In the genomic region with DNA sequence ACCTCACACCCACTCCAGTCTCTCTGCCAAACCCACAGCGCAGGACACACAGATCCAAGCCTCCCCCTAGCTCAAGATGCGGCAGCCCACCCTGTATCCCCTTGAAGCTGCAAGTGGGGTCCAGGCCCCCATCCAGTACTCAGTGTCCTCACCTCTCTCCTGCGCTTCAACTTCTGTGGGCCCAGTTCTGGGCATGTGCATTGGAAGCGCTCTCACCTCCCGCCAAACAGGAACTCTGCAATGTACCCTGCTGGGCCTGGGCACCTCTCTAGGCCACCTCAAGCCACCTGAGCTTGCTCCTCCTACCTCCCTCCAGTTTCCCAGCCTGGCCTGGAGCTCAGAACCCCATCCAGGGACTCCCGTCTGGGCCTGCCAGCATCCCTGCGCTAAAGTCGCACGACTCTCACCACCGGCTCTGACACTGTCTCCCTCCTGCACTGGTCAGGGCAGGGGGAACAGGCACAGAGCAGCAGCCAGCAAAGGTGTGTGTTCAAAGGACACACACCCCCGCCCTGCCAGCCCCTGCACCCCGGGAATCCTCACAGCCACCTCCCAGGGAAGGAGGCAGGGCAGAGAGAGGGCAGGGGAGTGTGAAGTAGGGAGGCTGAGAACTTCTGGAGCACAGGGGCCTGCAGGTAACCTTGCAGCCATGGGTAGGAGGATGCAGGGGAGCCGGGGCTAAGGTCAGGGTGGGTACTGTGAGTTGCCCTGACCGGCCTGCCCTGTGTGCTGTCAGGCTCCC, we compare ENCODE assay signal across 24 cellular contexts. TPM values are rescaled to one million over a fixed set of nuclear protein-coding genes. Genes with fewer than 3 reads are reported as not detected.
DNase-seq lines count a peak whose midpoint lies in the region; ATAC-seq and TF ChIP-seq lines count a peak whose summit lies in the region.
"Had no signal": no experiment of that assay in that cellular context is flagged by ENCODE, and none has a peak within 500 bp of the region (broad histone marks: within the 10 kb centered on the region; RNA-seq: fewer than 3 reads in every experiment).

No MANE protein-coding gene starts in this region.

- ATAC-seq in GM23338: peak; percentile 15; the same call in 1 of the 3 replicates
- ATAC-seq: left ventricle myocardium superior had no signal

- no peak for DNase-seq in T-helper 2 cell treated with Interferon-gamma antibody and Interleukin-4, amounts not matched to agents 5 μg/mL and 100 μg/mL, for 36 hours (ENCODE audit: low spot score)
- no peak for DNase-seq in T-helper 2 cell
- no peak for DNase-seq in GM23338 (ENCODE audit: low spot score)
- peak; percentile 63 for DNase-seq in coronary artery (ENCODE audit: low spot score)
- DNase-seq in RWPE1 (ENCODE audit: low spot score): no peak
- no peak for DNase-seq in breast epithelium (ENCODE audit: low spot score in 2 of 2)
- DNase-seq in NCI-H2171 treated with DMSO at 0.1 percent for 48 hours (lab: John Stamatoyannopoulos, UW): no peak
- DNase-seq: cerebellar nuclear complex; effector CD8-positive, alpha-beta T cell; glutamatergic neuron; GOT3; left ventricle myocardium superior; NCI-H1436 treated with DMSO at 0.1 percent for 48 hours; Right ventricle myocardium superior; sigmoid colon; transverse colon had no signal

- H3K4me2 ChIP-seq in GM23338: no peak overlapping the region

- H3K9me2 ChIP-seq in GM23338 (ENCODE audit: insufficient read depth): no peaks in the 10 kb centered on the region

- no peak overlapping the region for H3K27ac ChIP-seq in GM23338 (ENCODE audit: low read depth)
- no peak overlapping the region for H3K27ac ChIP-seq in coronary artery
- H3K27ac ChIP-seq in neutrophil: peak overlapping the region; percentile 37
- H3K27ac ChIP-seq in RWPE1: no peak overlapping the region
- H3K27ac ChIP-seq in breast epithelium: no peak overlapping the region
- H3K27ac ChIP-seq: ascending aorta, parathyroid adenoma, transverse colon, WERI-Rb-1 had no signal

- H3K36me3 Mint-ChIP-seq in T-helper 2 cell treated with Interferon-gamma antibody and Interleukin-4, amounts not matched to agents 5 μg/mL and 100 μg/mL, for 36 hours (ENCODE audit: low read depth): peaks cover 3% of the 10 kb centered on the region
- H3K36me3 Mint-ChIP-seq in GM23338 (ENCODE audit: low read depth): no peaks in the 10 kb centered on the region

- POLR2A ChIA-PET in RWPE1 (lab: Yijun Ruan, JAX; ENCODE audit: low non-redundant PET): no interaction called here

- CTCF ChIA-PET in RWPE1 (lab: Yijun Ruan, JAX): no interaction called here

- no peak for TF ChIP-seq CTCF in GM23338 (conservative IDR thresholded peaks at IDR 0.05; ENCODE audit: low read depth in 2 of 2)
- TF ChIP-seq CTCF in coronary artery (IDR thresholded peaks at IDR 0.05): no peak
- no peak for TF ChIP-seq CTCF in neutrophil (IDR thresholded peaks at IDR 0.05)
- TF ChIP-seq CTCF in RWPE1 (conservative IDR thresholded peaks at IDR 0.05; ENCODE audit: low read depth): no peak
- no peak for TF ChIP-seq CTCF in breast epithelium (IDR thresholded peaks at IDR 0.05)

- no peak for TF ChIP-seq POLR2A in breast epithelium (IDR thresholded peaks at IDR 0.05)

- H2AFZ ChIP-seq in GM23338: no peak overlapping the region
- H2AFZ ChIP-seq: parathyroid adenoma had no signal

- no peaks in the 10 kb centered on the region for H4K20me1 ChIP-seq in GM23338 (replicated peaks; ENCODE audit: insufficient read depth)

- H3F3A ChIP-seq in GM23338 (replicated peaks; ENCODE audit: low read depth): no peaks in the 10 kb centered on the region

- H3K4me1 ChIP-seq in GM23338 (ENCODE audit: insufficient read depth): no peaks in the 10 kb centered on the region
- peaks cover 36 to 64% of the 10 kb centered on the region in 2 experiments for H3K4me1 ChIP-seq in neutrophil (ENCODE audit: control insufficient read depth in 1 of 2, insufficient read depth in 1 of 2, low read depth in 1 of 2, low read length in 1 of 2)
- H3K4me1 ChIP-seq in breast epithelium: no peaks in the 10 kb centered on the region
- H3K4me1 ChIP-seq: ascending aorta, parathyroid adenoma had no signal

- peaks cover 28% of the 10 kb centered on the region for H3K4me1 Mint-ChIP-seq in T-helper 2 cell treated with Interferon-gamma antibody and Interleukin-4, amounts not matched to agents 5 μg/mL and 100 μg/mL, for 36 hours (ENCODE audit: low read depth)
- H3K4me1 Mint-ChIP-seq in GM23338: peaks cover 13% of the 10 kb centered on the region

- peaks cover 9% of the 10 kb centered on the region for H3K27me3 Mint-ChIP-seq in T-helper 2 cell treated with Interferon-gamma antibody and Interleukin-4, amounts not matched to agents 5 μg/mL and 100 μg/mL, for 36 hours (ENCODE audit: low read depth)
- H3K27me3 Mint-ChIP-seq in GM23338 (ENCODE audit: insufficient read depth, low read depth, poor library complexity): peaks cover 4% of the 10 kb centered on the region

- H3K36me3 ChIP-seq in GM23338 (ENCODE audit: insufficient read depth): no peaks in the 10 kb centered on the region
- H3K36me3 ChIP-seq in neutrophil: peaks cover 17% of the 10 kb centered on the region
- no peaks in the 10 kb centered on the region for H3K36me3 ChIP-seq in breast epithelium
- H3K36me3 ChIP-seq: ascending aorta, sigmoid colon, transverse colon, WERI-Rb-1 had no signal

- H3K9me3 Mint-ChIP-seq in T-helper 2 cell treated with Interferon-gamma antibody and Interleukin-4, amounts not matched to agents 5 μg/mL and 100 μg/mL, for 36 hours: no peaks in the 10 kb centered on the region
- H3K9me3 Mint-ChIP-seq in GM23338: no peaks in the 10 kb centered on the region

- peak overlapping the region; percentile 65 for H3K27ac Mint-ChIP-seq in T-helper 2 cell treated with Interferon-gamma antibody and Interleukin-4, amounts not matched to agents 5 μg/mL and 100 μg/mL, for 36 hours
- no peak overlapping the region for H3K27ac Mint-ChIP-seq in GM23338

- H3K27me3 ChIP-seq in GM23338 (ENCODE audit: insufficient read depth) (no peaks in the 10 kb centered on the region), neutrophil (no peaks in the 10 kb centered on the region), breast epithelium (no peaks in the 10 kb centered on the region)
- H3K27me3 ChIP-seq: ascending aorta, sigmoid colon, transverse colon had no signal

- H3K9me3 ChIP-seq in neutrophil (no peaks in the 10 kb centered on the region), breast epithelium (no peaks in the 10 kb centered on the region)
- H3K9me3 ChIP-seq: ascending aorta, sigmoid colon, transverse colon had no signal

- H3K4me3 Mint-ChIP-seq in T-helper 2 cell treated with Interferon-gamma antibody and Interleukin-4, amounts not matched to agents 5 μg/mL and 100 μg/mL, for 36 hours: peak overlapping the region; percentile 20
- H3K4me3 Mint-ChIP-seq in GM23338: no peak overlapping the region

- no peak overlapping the region for H3K4me3 ChIP-seq in GM23338
- no peak overlapping the region for H3K4me3 ChIP-seq in coronary artery
- no peak overlapping the region for H3K4me3 ChIP-seq in neutrophil (ENCODE audit: low read depth in 1 of 2, low read length in 1 of 2)
- no peak overlapping the region for H3K4me3 ChIP-seq in breast epithelium
- H3K4me3 ChIP-seq: ascending aorta, GM12878, sigmoid colon, transverse colon had no signal

- no peaks in the 10 kb centered on the region for H3K79me2 ChIP-seq in GM23338 (replicated peaks; ENCODE audit: insufficient read depth)
- H3K79me2 ChIP-seq: parathyroid adenoma had no signal

- intact Hi-C loops in breast epithelium (cut with DNase I; ENCODE audit: low total_unique reads): no loop called here

TF ChIP-seq in GM23338, 12 proteins besides CTCF, POLR2A, EP300 and RAD21 (continues in another document):
- TF ChIP-seq POLR2AphosphoS5 (IDR thresholded peaks at IDR 0.05; ENCODE audit: low read depth) (no peak), CREB1 (CRISPR knock-in tag; IDR thresholded peaks at IDR 0.05; ENCODE audit: low read depth) (no peak), ZNF114 (CRISPR knock-in tag; IDR thresholded peaks at IDR 0.05) (no peak), EZH2phosphoT487 (IDR thresholded peaks at IDR 0.05; ENCODE audit: unreplicated experiment) (no peak), JUNB (IDR thresholded peaks at IDR 0.05; ENCODE audit: unreplicated experiment) (no peak)

RNA-seq across cellular contexts. Expression of a gene that starts 51.7 kb away (rescaled TPM):
- not detected in 2 replicates for total RNA-seq in GM23338 (2014; rRNA removed; shearing (Covaris generic))
- not detected in 2 replicates for polyA plus RNA-seq in GM23338 (2016; fragmentation: Nextera tagmentation; extraction: Ambion mirVana)
- 1 to 10 TPM in 2 of 3 donors, not detected in 1; 4.0 to 7.2 TPM for total RNA-seq in breast epithelium
- total RNA-seq: A172; ascending aorta; GM12878; left ventricle myocardium superior; Right ventricle myocardium superior; sigmoid colon; T-helper 1 cell treated with Interleukin-12 subunit alpha and Interleukin-12 subunit beta and Interleukin-4 antibody, amounts not matched to agents 30 ng/mL and 1 ng/mL, for 36 hours; transverse colon had no signal
- polyA plus RNA-seq: BJ, GM12878, sigmoid colon had no signal
